Comparison of ENCODE assay signal across 20 cellular contexts in genomic region chr6:27644528-27644927, GRCh38.
DNase-seq lines count a peak whose midpoint lies in the region; ATAC-seq and TF ChIP-seq lines count a peak whose summit lies in the region.
"Had no signal": no experiment of that assay in that cellular context is flagged by ENCODE, and none has a peak within 500 bp of the region (broad histone marks: within the 10 kb centered on the region; RNA-seq: fewer than 3 reads in every experiment).

No MANE protein-coding gene starts in this region.

- H3K9me2 ChIP-seq in PC-3 (replicated peaks; ENCODE audit: low read length) = no peaks in the 10 kb centered on the region

- no peak overlapping the region for H2BK120ac ChIP-seq in H9 (ENCODE audit: low read depth, low read length, poor library complexity, severe bottlenecking)

- H3K4me1 ChIP-seq in H9 (ENCODE audit: insufficient read depth, low read length) (no peaks in the 10 kb centered on the region), PC-3 (ENCODE audit: insufficient read depth, low read length) (no peaks in the 10 kb centered on the region), neural progenitor cell (no peaks in the 10 kb centered on the region)
- H3K4me1 ChIP-seq: A549; BE2C; BLaER1 treated with 17β-estradiol and CSF1 and Interleukin-3, amounts not matched to agents 10 nM and 100 nM had no signal

- H3K27me3 Mint-ChIP-seq in H9 (ENCODE audit: low read depth) (peaks cover 1% of the 10 kb centered on the region), neural progenitor cell (ENCODE audit: insufficient read depth, low read depth) (peaks cover 11% of the 10 kb centered on the region)

- 0 out of 4 replicates have a peak, but pooled peaks cover 0 to 3% of the 10 kb centered on the region in 2 experiments for H3K4me1 Mint-ChIP-seq in H9
- H3K4me1 Mint-ChIP-seq in neural progenitor cell = no peaks in the 10 kb centered on the region
- H3K4me1 Mint-ChIP-seq: CD14-positive monocyte; CD8-positive, alpha-beta memory T cell had no signal

- H3K79me2 ChIP-seq in H9 (ENCODE audit: insufficient read depth, low read length) (no peaks in the 10 kb centered on the region), PC-3 (ENCODE audit: low read length) (no peaks in the 10 kb centered on the region), neural progenitor cell (ENCODE audit: low read depth) (no peaks in the 10 kb centered on the region)

- no peak for ATAC-seq in PC-3
- ATAC-seq in GM21390 (IDR thresholded peaks at IDR 0.05; ENCODE audit: unreplicated experiment) = no peak
- ATAC-seq: A549 had no signal

- H4K8ac ChIP-seq in H9 (replicated peaks; ENCODE audit: insufficient read length, low read depth, low read length) = no peak overlapping the region

- H3K4me2 ChIP-seq in H9 (ENCODE audit: insufficient read depth, insufficient read length, low read length) = no peak overlapping the region
- 0 out of 2 replicates have a peak overlapping the region, but pooled peaks have one; percentile 24 for H3K4me2 ChIP-seq in PC-3 (ENCODE audit: low read length)
- H3K4me2 ChIP-seq in neural progenitor cell = no peak overlapping the region
- H3K4me2 ChIP-seq: A549; BLaER1 treated with 17β-estradiol and CSF1 and Interleukin-3, amounts not matched to agents 10 nM and 100 nM had no signal

- H3T11ph ChIP-seq in H9 (ENCODE audit: low read length) = no peak overlapping the region

- peak; percentile 12 for DNase-seq in NCI-H82 (lab: John Stamatoyannopoulos, UW)
- no peak for DNase-seq in NCI-H82 treated with DMSO at 0.1 percent for 48 hours (lab: John Stamatoyannopoulos, UW; ENCODE audit: unreplicated experiment)
- DNase-seq in H9 = no peak
- no peak for DNase-seq in PC-3
- no peak for DNase-seq in neural progenitor cell (ENCODE audit: low spot score)
- DNase-seq in kidney glomerular epithelial cell (lab: John Stamatoyannopoulos, UW) = no peak
- DNase-seq: 8988T; ACHN; AML-193; BE2C; CD4-positive, alpha-beta T cell; CD8-positive, alpha-beta memory T cell; DMS153; DND-41; GM23248; HCEC 1CT had no signal

- H3K27ac Mint-ChIP-seq in H9 (peak overlapping the region in 1 of 3 experiments; percentile 53; a peak in 1 of 7 replicates), neural progenitor cell (no peak overlapping the region)
- H3K27ac Mint-ChIP-seq: CD14-positive monocyte; CD4-positive, alpha-beta T cell had no signal

- no peak for TF ChIP-seq CTCF in H9 (conservative IDR thresholded peaks at IDR 0.05)
- TF ChIP-seq CTCF in PC-3 (conservative IDR thresholded peaks at IDR 0.05; ENCODE audit: low read depth, low read length) = no peak
- TF ChIP-seq CTCF in neural progenitor cell (IDR thresholded peaks at IDR 0.05) = no peak

- H3K9me3 ChIP-seq in H9 (ENCODE audit: control insufficient read depth, low read depth, low read length) (no peaks in the 10 kb centered on the region), PC-3 (ENCODE audit: low read length) (no peaks in the 10 kb centered on the region), neural progenitor cell (ENCODE audit: low read depth) (no peaks in the 10 kb centered on the region)
- H3K9me3 ChIP-seq: BE2C had no signal

- no peak overlapping the region for H2BK12ac ChIP-seq in H9 (ENCODE audit: insufficient read length, low read depth, low read length)

- no peak overlapping the region for H3K14ac ChIP-seq in H9 (ENCODE audit: insufficient read depth, low read length)

- H3K36me3 ChIP-seq in PC-3 (ENCODE audit: low read depth, low read length) = no peaks in the 10 kb centered on the region
- no peaks in the 10 kb centered on the region for H3K36me3 ChIP-seq in neural progenitor cell
- H3K36me3 ChIP-seq: BE2C; BLaER1 treated with 17β-estradiol and CSF1 and Interleukin-3, amounts not matched to agents 10 nM and 100 nM had no signal

- no peak overlapping the region for H2BK5ac ChIP-seq in H9 (ENCODE audit: insufficient read length, low read length)

- no peak overlapping the region for H4K91ac ChIP-seq in H9 (ENCODE audit: insufficient read length, low read depth, low read length)

- H3K27ac ChIP-seq in H9 (ENCODE audit: insufficient read length, low read depth, low read length) = no peak overlapping the region
- no peak overlapping the region for H3K27ac ChIP-seq in PC-3 (ENCODE audit: low read length)
- no peak overlapping the region for H3K27ac ChIP-seq in neural progenitor cell
- H3K27ac ChIP-seq: A549; BLaER1 treated with 17β-estradiol and CSF1 and Interleukin-3, amounts not matched to agents 10 nM and 100 nM; GM23248 had no signal

- H2AK5ac ChIP-seq in H9 (ENCODE audit: insufficient read length, low read length) = no peak overlapping the region

- no peak overlapping the region for H3K4ac ChIP-seq in H9 (ENCODE audit: low read depth, low read length)

- CTCF ChIA-PET in PC-3 (lab: Charles Lee) = no interaction called here

- H3K18ac ChIP-seq in H9 (ENCODE audit: insufficient read length, low read depth, low read length) = no peak overlapping the region

- H3K4me3 Mint-ChIP-seq in H9 (no peak overlapping the region), neural progenitor cell (peak overlapping the region; percentile 21)
- H3K4me3 Mint-ChIP-seq: CD14-positive monocyte; CD4-positive, alpha-beta T cell; CD8-positive, alpha-beta memory T cell had no signal

- intact Hi-C loops in PC-3 (cut with micrococcal nuclease) = no loop called here

- H3F3A ChIP-seq in PC-3 (ENCODE audit: low read length, unreplicated experiment) (no peaks in the 10 kb centered on the region), neural progenitor cell (ENCODE audit: low read depth) (no peaks in the 10 kb centered on the region)

- no peaks in the 10 kb centered on the region for H3K79me1 ChIP-seq in H9 (ENCODE audit: insufficient read depth, low read depth, low read length, poor library complexity, severe bottlenecking)

- no peak overlapping the region for H2BK15ac ChIP-seq in H9 (ENCODE audit: low read depth, low read length)

- POLR2A ChIA-PET in PC-3 (lab: Charles Lee; ENCODE audit: unreplicated experiment) = no interaction called here

- no peaks in the 10 kb centered on the region for H3K23me2 ChIP-seq in H9 (ENCODE audit: insufficient read length, low read depth, low read length, poor library complexity, severe bottlenecking)

- H3K9ac ChIP-seq in H9 (ENCODE audit: extremely low read depth, insufficient read length, low read length) (no peak overlapping the region), PC-3 (ENCODE audit: low read length) (no peak overlapping the region), neural progenitor cell (no peak overlapping the region)
- H3K9ac ChIP-seq: BLaER1 treated with 17β-estradiol and CSF1 and Interleukin-3, amounts not matched to agents 10 nM and 100 nM; GM23248 had no signal

- no peaks in the 10 kb centered on the region for H3K27me3 ChIP-seq in H9 (ENCODE audit: insufficient read depth, low read length)
- no peaks in the 10 kb centered on the region for H3K27me3 ChIP-seq in PC-3 (ENCODE audit: low read length)
- no peaks in the 10 kb centered on the region for H3K27me3 ChIP-seq in neural progenitor cell
- H3K27me3 ChIP-seq: BLaER1 treated with 17β-estradiol and CSF1 and Interleukin-3, amounts not matched to agents 10 nM and 100 nM had no signal

- peak overlapping the region; percentile 87 for H4K5ac ChIP-seq in H9 (ENCODE audit: insufficient read length, low read depth, low read length)

- H3K36me3 Mint-ChIP-seq in H9 (ENCODE audit: insufficient read depth in 1 of 3, low read depth in 3 of 3) (no peaks in the 10 kb centered on the region), neural progenitor cell (no peaks in the 10 kb centered on the region)
- H3K36me3 Mint-ChIP-seq: CD14-positive monocyte had no signal

- BruUV-seq in PC-3 (replicated peaks; lab: Mats Ljungman, UMichigan) = no TSS peak

- H3K56ac ChIP-seq in H9 (ENCODE audit: insufficient read length, low read depth, low read length) = no peak overlapping the region

- no peaks in the 10 kb centered on the region; a peak in 4 of 5 replicates for H3K9me3 Mint-ChIP-seq in H9
- peaks cover 2% of the 10 kb centered on the region for H3K9me3 Mint-ChIP-seq in neural progenitor cell
- H3K9me3 Mint-ChIP-seq: CD4-positive, alpha-beta T cell had no signal

- H3K4me3 ChIP-seq in PC-3 (ENCODE audit: low read length) = no peak overlapping the region
- no peak overlapping the region for H3K4me3 ChIP-seq in neural progenitor cell
- H3K4me3 ChIP-seq: A549; BLaER1 treated with 17β-estradiol and CSF1 and Interleukin-3, amounts not matched to agents 10 nM and 100 nM; GM23248 had no signal

- no CpG with 5 or more reads among the region's 6 CpGs for WGBS in H9 (ENCODE audit: extremely low coverage, insufficient read length, low lambda C conversion rate)

- H2BK20ac ChIP-seq in H9 (ENCODE audit: low read depth, low read length, poor library complexity, severe bottlenecking) = no peak overlapping the region

- H4K20me1 ChIP-seq in H9 (ENCODE audit: control insufficient read depth, insufficient read depth, insufficient read length) (no peaks in the 10 kb centered on the region), PC-3 (ENCODE audit: low read length) (no peaks in the 10 kb centered on the region), neural progenitor cell (ENCODE audit: low read depth) (no peaks in the 10 kb centered on the region)
- H4K20me1 ChIP-seq: BLaER1 treated with 17β-estradiol and CSF1 and Interleukin-3, amounts not matched to agents 10 nM and 100 nM had no signal

- H3K23ac ChIP-seq in H9 (ENCODE audit: insufficient read length, low read depth, low read length) = no peak overlapping the region

- H2AFZ ChIP-seq in H9 (ENCODE audit: low read length) (no peak overlapping the region), PC-3 (ENCODE audit: low read length) (peak overlapping the region; percentile 18; the same call in 1 of the 2 replicates), neural progenitor cell (replicated peaks) (no peak overlapping the region)
- H2AFZ ChIP-seq: GM23248 had no signal
